In genomic region chr1:118366296-118366695, GRCh38 we compare ENCODE assay signal across 20 cellular contexts.
A peak's percentile ranks its signal among the peaks of the same experiment; 100 is the strongest.
DNase-seq lines count a peak whose midpoint lies in the region; ATAC-seq, FAIRE-seq and TF ChIP-seq lines count a peak whose summit lies in the region.
"Had no signal": no experiment of that assay in that cellular context is flagged by ENCODE, and none has a peak within 500 bp of the region (broad histone marks: within the 10 kb centered on the region; RNA-seq: fewer than 3 reads in every experiment).

No MANE protein-coding gene starts in this region.

- H3K27ac ChIP-seq in astrocyte (ENCODE audit: low read depth, low read length), result no peak overlapping the region
- H3K27ac ChIP-seq: A549, SK-N-MC had no signal

- H4K20me1 ChIP-seq in astrocyte (ENCODE audit: insufficient read depth, low read length), result no peaks in the 10 kb centered on the region

- no peaks in the 10 kb centered on the region for H3K36me3 ChIP-seq in astrocyte (ENCODE audit: insufficient read depth, low read length)
- H3K36me3 ChIP-seq: BE2C had no signal

- H3K4me1 Mint-ChIP-seq in astrocyte (ENCODE audit: low read depth, unreplicated experiment), result no peaks in the 10 kb centered on the region

- TF ChIP-seq CTCF in AG09319 (IDR thresholded peaks at IDR 0.05; ENCODE audit: low read depth, low read length) (no peak), astrocyte (IDR thresholded peaks at IDR 0.05; ENCODE audit: insufficient read depth, low read depth, low read length) (no peak), foreskin fibroblast (IDR thresholded peaks at IDR 0.05; ENCODE audit: low read depth, low read length) (no peak)

- H3K9me3 Mint-ChIP-seq in astrocyte (ENCODE audit: unreplicated experiment), result peaks cover 25% of the 10 kb centered on the region

- H3K27me3 Mint-ChIP-seq in astrocyte (ENCODE audit: low read depth, unreplicated experiment), result peaks cover 1% of the 10 kb centered on the region
- H3K27me3 Mint-ChIP-seq: CD4-positive, alpha-beta T cell had no signal

- H3K79me2 ChIP-seq in astrocyte (ENCODE audit: insufficient read depth, low read length), result no peaks in the 10 kb centered on the region

- H3K4me2 ChIP-seq in astrocyte (ENCODE audit: low read length), result no peak overlapping the region
- H3K4me2 ChIP-seq: A549 had no signal

- H3K9me3 ChIP-seq in astrocyte (ENCODE audit: insufficient read depth, low read depth, low read length), result peaks cover 10% of the 10 kb centered on the region
- H3K9me3 ChIP-seq: BE2C had no signal

- FAIRE-seq in astrocyte (lab: Jason Lieb, UNC), result peak; percentile 32
- FAIRE-seq: A549, H54 had no signal

- no peak overlapping the region for H3K4me3 Mint-ChIP-seq in astrocyte (ENCODE audit: unreplicated experiment)
- H3K4me3 Mint-ChIP-seq: CD4-positive, alpha-beta T cell had no signal

- no peak overlapping the region for H2AFZ ChIP-seq in astrocyte (ENCODE audit: low read depth, low read length)

- no peak overlapping the region for H3K4me3 ChIP-seq in astrocyte (ENCODE audit: insufficient read depth, low read depth, low read length)
- no peak overlapping the region for H3K4me3 ChIP-seq in foreskin fibroblast (ENCODE audit: low read depth in 1 of 2, low read length in 2 of 2)
- H3K4me3 ChIP-seq: A549, SK-N-MC had no signal

- H3K36me3 Mint-ChIP-seq in astrocyte (ENCODE audit: low read depth, unreplicated experiment), result no peaks in the 10 kb centered on the region

- no peak overlapping the region for H3K27ac Mint-ChIP-seq in astrocyte (ENCODE audit: unreplicated experiment)
- H3K27ac Mint-ChIP-seq: CD4-positive, alpha-beta T cell had no signal

- H3K4me1 ChIP-seq in astrocyte (ENCODE audit: insufficient read depth, low read length), result no peaks in the 10 kb centered on the region
- H3K4me1 ChIP-seq: A549, BE2C had no signal

- ATAC-seq in HG02642 (IDR thresholded peaks at IDR 0.05; ENCODE audit: poor library complexity, unreplicated experiment) (no peak), HG03175 (IDR thresholded peaks at IDR 0.05; ENCODE audit: unreplicated experiment) (no peak), HG03095 (IDR thresholded peaks at IDR 0.05; ENCODE audit: unreplicated experiment) (no peak), GM18519 (IDR thresholded peaks at IDR 0.05; ENCODE audit: low FRiP score, unreplicated experiment) (no peak)
- ATAC-seq: A549 had no signal

- H3K27me3 ChIP-seq in astrocyte (ENCODE audit: insufficient read depth, low read length), result no peaks in the 10 kb centered on the region
- H3K27me3 ChIP-seq: BE2C had no signal

- H3K9ac ChIP-seq in astrocyte (ENCODE audit: low read length), result no peak overlapping the region

- peak; percentile 5 for DNase-seq in AG09319 (ENCODE audit: extremely low read depth, low read depth)
- peak; percentile 5 for DNase-seq in GM03348 (ENCODE audit: low spot score)
- peak; percentile 8 for DNase-seq in astrocyte (ENCODE audit: low read depth)
- peak; percentile 0 to 10 for DNase-seq in foreskin fibroblast
- DNase-seq: BE2C; CD4-positive, alpha-beta T cell; Kasumi-1; MM.1S; NCI-H1105 treated with DMSO at 0.1 percent for 48 hours; NCI-H1694 treated with DMSO at 0.1 percent for 48 hours; NCI-H510A; NCI-H774; SHP77 had no signal
